Comparison of ENCODE assay signal across 12 cellular contexts in the genomic region with DNA sequence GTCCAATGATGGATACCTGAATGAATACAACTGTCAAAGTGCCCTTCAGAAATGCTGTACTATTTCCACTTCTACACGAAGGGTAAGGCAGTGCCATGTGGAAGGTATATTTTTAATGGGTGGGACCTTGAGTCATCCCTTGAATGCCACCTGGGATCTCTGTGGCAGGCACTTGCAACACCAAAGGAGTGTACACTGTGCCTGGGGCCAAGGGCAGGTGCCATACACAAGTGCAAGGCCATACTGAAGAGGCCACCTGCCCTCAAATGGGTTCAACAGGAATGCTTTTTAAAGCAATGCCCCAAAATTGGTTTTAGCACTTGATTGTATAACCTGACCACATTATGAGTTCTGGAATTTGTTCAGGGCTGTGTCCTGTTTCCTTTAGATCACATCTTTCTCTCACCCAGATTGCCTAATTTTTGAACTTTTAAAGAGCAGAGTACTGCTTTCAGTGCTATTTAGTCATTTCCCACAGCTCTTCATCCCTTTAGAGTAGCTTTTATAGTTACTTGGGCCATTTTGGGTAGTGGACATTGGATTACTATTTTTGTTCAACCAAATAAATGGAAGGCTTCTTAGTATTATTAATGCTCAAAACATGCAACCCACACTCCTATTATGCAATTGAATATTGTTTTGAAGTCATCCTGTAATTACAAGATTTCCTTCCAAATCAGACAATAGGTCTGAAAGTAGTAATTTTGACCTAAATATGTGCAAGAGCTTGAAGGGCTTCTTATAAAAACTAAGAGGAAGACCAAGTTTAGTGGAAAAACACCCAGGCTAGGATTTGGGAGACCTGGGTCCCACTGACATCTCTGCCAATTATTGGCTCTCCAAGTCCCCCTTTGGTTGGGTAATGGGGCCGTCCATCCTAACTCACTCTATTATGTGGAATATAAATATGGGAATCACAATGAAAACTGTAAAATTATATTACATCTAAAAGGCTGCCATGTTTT.
"Had no signal": no experiment of that assay in that cellular context is flagged by ENCODE, and none has a peak within 500 bp of the region (broad histone marks: within the 10 kb centered on the region; RNA-seq: fewer than 3 reads in every experiment).

No MANE protein-coding gene starts in this region.

- H3K27ac ChIP-seq: body of pancreas, esophagus muscularis mucosa, hepatocyte, right atrium auricular region, spleen, upper lobe of left lung had no signal

- ATAC-seq: body of pancreas; naive thymus-derived CD4-positive, alpha-beta T cell; stimulated activated naive B cell treated with anti-CD40 and anti-IgM and Interleukin-4, amounts not matched to agents 10 μg/mL and 1 μg/mL and 100 μg/mL, for 72 hours had no signal

- H3K27me3 ChIP-seq: body of pancreas, esophagus muscularis mucosa, hepatocyte, right atrium auricular region, spleen, upper lobe of left lung had no signal

- H3K4me1 ChIP-seq: right atrium auricular region, spleen, upper lobe of left lung had no signal

- H3K9me3 ChIP-seq: body of pancreas, esophagus muscularis mucosa, right atrium auricular region, spleen, upper lobe of left lung had no signal

- DNase-seq: activated naive CD4-positive, alpha-beta T cell treated with anti-CD3 and anti-CD28 coated beads, Interleukin-2, amount 50 U/mL, for 16 hours; body of pancreas; cerebellar nuclear complex; naive thymus-derived CD4-positive, alpha-beta T cell; spleen; stimulated activated CD4-positive, alpha-beta T cell treated with anti-CD3 and anti-CD28 coated beads, Interleukin-1b, Interleukin-23, amount 100 ng/mL, for 48 hours; stimulated activated naive B cell treated with anti-CD40 and anti-IgM and Interleukin-4, amounts not matched to agents 10 μg/mL and 1 μg/mL and 100 μg/mL, for 72 hours; upper lobe of left lung had no signal

- H3K36me3 ChIP-seq: esophagus muscularis mucosa, right atrium auricular region, spleen, upper lobe of left lung had no signal

- H3K4me3 ChIP-seq: body of pancreas, esophagus muscularis mucosa, hepatocyte, lung, right atrium auricular region, spleen, upper lobe of left lung had no signal
